Comparison of ENCODE assay signal across 8 cellular contexts in genomic region chr16:81076566-81077076, GRCh38. TPM values are rescaled to one million over a fixed set of nuclear protein-coding genes. Genes with fewer than 3 reads are reported as not detected.
DNase-seq lines count a peak whose midpoint lies in the region; ATAC-seq and TF ChIP-seq lines count a peak whose summit lies in the region.

No MANE protein-coding gene starts in this region.

- POLR2A ChIA-PET in activated B cell treated with CpG ODN at 0.5 μM for 24 hours (lab: Charles Lee): interaction anchor here (0.5 to 2.9 kb wide), 10 partner anchors 14 to 428 kb away, joined by 3 to 24 read pairs (median 4); partner anchors contain the start of genes ATMIN, CENPN, CMC2 and GAN

- H3K27me3 Mint-ChIP-seq in activated B cell treated with CpG ODN at 0.5 μM for 24 hours: no peaks in the 10 kb centered on the region

- H3K4me1 Mint-ChIP-seq in activated B cell treated with CpG ODN at 0.5 μM for 24 hours: peaks cover 3% of the 10 kb centered on the region

- no peak overlapping the region for H3K27ac Mint-ChIP-seq in activated B cell treated with CpG ODN at 0.5 μM for 24 hours

- CTCF ChIA-PET in activated B cell treated with CpG ODN at 0.5 μM for 24 hours (lab: Charles Lee): interaction anchor here (1.5 to 3.4 kb wide), 2 partner anchors 41 to 72 kb away, joined by 3 to 21 read pairs; partner anchors contain the start of gene ATMIN

- no peaks in the 10 kb centered on the region for H3K27me3 ChIP-seq in layer of hippocampus (ENCODE audit: control insufficient read depth, insufficient read depth, low read length)

- intact Hi-C loops in activated B cell treated with CpG ODN at 0.5 μM for 24 hours (cut with micrococcal nuclease): loop anchor here (1.0 to 10.0 kb wide), 6 partner anchors 20 to 1094 kb away; partner anchors contain the start of genes ATMIN, CDYL2, CENPN and GAN

- DNase-seq in AG08395 (ENCODE audit: low spot score) (peak; percentile 88), NCI-H2227 treated with DMSO at 0.1 percent for 48 hours (lab: John Stamatoyannopoulos, UW) (peak; percentile 86), activated B cell treated with CpG ODN at 0.5 μM for 24 hours (peak; percentile 92), cerebellar cortex (ENCODE audit: low spot score) (peak; percentile 92)
- DNase-seq in stimulated activated CD4-positive, alpha-beta T cell treated with anti-CD3 and anti-CD28 coated beads, Interleukin-1b, Interleukin-23, amount 100 ng/mL, for 24 hours (ENCODE audit: low read depth in 4 of 4, low spot score in 1 of 4): peak; percentile 84 to 96 (median 88)

- no peak for TF ChIP-seq CTCF in activated B cell treated with CpG ODN at 0.5 μM for 24 hours (IDR thresholded peaks at IDR 0.05)

- H3K4me3 Mint-ChIP-seq in activated B cell treated with CpG ODN at 0.5 μM for 24 hours: no peak overlapping the region

- peak overlapping the region; percentile 96 for H3K27ac ChIP-seq in layer of hippocampus (ENCODE audit: low read depth, low read length)

- no peaks in the 10 kb centered on the region for H3K9me3 Mint-ChIP-seq in activated B cell treated with CpG ODN at 0.5 μM for 24 hours

- no peaks in the 10 kb centered on the region for H3K36me3 Mint-ChIP-seq in activated B cell treated with CpG ODN at 0.5 μM for 24 hours (ENCODE audit: low read depth)

- ATAC-seq in GM19035 (IDR thresholded peaks at IDR 0.05; ENCODE audit: unreplicated experiment) (peak; percentile 83), HG03280 (IDR thresholded peaks at IDR 0.05; ENCODE audit: unreplicated experiment) (peak; percentile 77), activated B cell treated with CpG ODN at 0.5 μM for 24 hours (ENCODE audit: low read depth) (peak; percentile 85)

RNA-seq across cellular contexts. Expression of gene C16orf46, which starts 0.4 kb away (rescaled TPM):
- total RNA-seq in activated B cell treated with CpG ODN at 0.5 μM for 24 hours: 0.61 and 0.75 TPM in 2 replicates

RNA-seq across cellular contexts. Expression of gene GCSH, which starts 19.6 kb away (rescaled TPM):
- 8.4 and 8.8 TPM in 2 replicates for total RNA-seq in activated B cell treated with CpG ODN at 0.5 μM for 24 hours

RNA-seq across cellular contexts. Expression of gene ATMIN, which starts 41.0 kb away (rescaled TPM):
- 30.6 and 31.0 TPM in 2 replicates for total RNA-seq in activated B cell treated with CpG ODN at 0.5 μM for 24 hours

Comparison
In these comparisons a context has a peak if more than half of its experiments do, and no peak if none do; other contexts are left out.
1. Peak in every context shown above with its lines: DNase-seq, ATAC-seq and H3K27ac ChIP-seq.